ENCODE assay signal across 17 cellular contexts in genomic region chr13:75055296-75055695, GRCh38.
"Had no signal": no experiment of that assay in that cellular context is flagged by ENCODE, and none has a peak within 500 bp of the region (broad histone marks: within the 10 kb centered on the region; RNA-seq: fewer than 3 reads in every experiment).

No MANE protein-coding gene starts in this region.

- H3K27ac ChIP-seq: brain microvascular endothelial cell, esophagus muscularis mucosa had no signal

- H3K27me3 ChIP-seq: brain microvascular endothelial cell, esophagus muscularis mucosa had no signal

- DNase-seq: activated CD4-positive, alpha-beta T cell treated with anti-CD3 and anti-CD28 coated beads, Interleukin-2, amount 50 U/mL, for 48 hours; activated CD4-positive, CD25-positive, alpha-beta regulatory T cell treated with anti-CD3 and anti-CD28 coated beads, Interleukin-2, amount 50 U/mL, for 72 hours; activated CD8-positive, alpha-beta memory T cell treated with anti-CD3 and anti-CD28 coated beads, Interleukin-2, amount 10 ng/mL, durations not matched to agents 7 days and 5 days; activated gamma-delta T cell; activated naive CD8-positive, alpha-beta T cell treated with anti-CD3 and anti-CD28 coated beads for 36 hours; activated T-cell treated with anti-CD3 and anti-CD28 coated beads, Interleukin-2, amount 50 U/mL, for 24 hours; brain microvascular endothelial cell; endodermal cell; foreskin fibroblast; left cardiac atrium; naive thymus-derived CD8-positive, alpha-beta T cell; nucleus accumbens; right cardiac atrium; substantia nigra; trophoblast cell had no signal

- ATAC-seq: activated CD8-positive, alpha-beta memory T cell treated with anti-CD3 and anti-CD28 coated beads, Interleukin-2, amount 10 ng/mL, durations not matched to agents 7 days and 5 days; left cardiac atrium; naive thymus-derived CD8-positive, alpha-beta T cell; right cardiac atrium; stimulated activated effector memory CD8-positive, alpha-beta T cell treated with anti-CD3 and anti-CD28 coated beads, Interleukin-12 subunit alpha, Interleukin-12 subunit beta, amount 100 ng/mL, for 72 hours had no signal

- H3K36me3 ChIP-seq: brain microvascular endothelial cell, esophagus muscularis mucosa had no signal

- H3K4me3 ChIP-seq: esophagus muscularis mucosa had no signal
